ENCODE assay signal across 1 cellular context in genomic region chr19:19388568-19389555, GRCh38.
A peak's percentile ranks its signal among the peaks of the same experiment; 100 is the strongest.
TF ChIP-seq lines count a peak whose summit lies in the region.

No MANE protein-coding gene starts in this region.

TF ChIP-seq in HepG2, 621 proteins besides CTCF, POLR2A, EP300 and RAD21 (continued from another document):
- TF ChIP-seq CREM (IDR thresholded peaks at IDR 0.05) = 0 out of 2 replicates have a peak, but pooled peaks have one; percentile 8
- TF ChIP-seq CREM (CRISPR knock-in tag; IDR thresholded peaks at IDR 0.05) = no peak
- TF ChIP-seq HDAC1 (CRISPR knock-in tag; IDR thresholded peaks at IDR 0.05) = peak; percentile 16; the same call in 1 of the 2 replicates
- TF ChIP-seq GATAD2A (CRISPR knock-in tag; IDR thresholded peaks at IDR 0.05) = peak; percentile 56
- no peak for TF ChIP-seq ASH2L (IDR thresholded peaks at IDR 0.05; ENCODE audit: insufficient read length, low read depth, low read length)
- peak; percentile 52; the same call in 1 of the 2 replicates for TF ChIP-seq KAT8 (CRISPR knock-in tag; IDR thresholded peaks at IDR 0.05)
- no peak for TF ChIP-seq ZIK1 (CRISPR knock-in tag; IDR thresholded peaks at IDR 0.05; ENCODE audit: borderline replicate concordance, low read depth)
- TF ChIP-seq MIXL1 (CRISPR knock-in tag; IDR thresholded peaks at IDR 0.05) = 0 out of 2 replicates have a peak, but pooled peaks have one; percentile 28
- TF ChIP-seq, protein P1, sequence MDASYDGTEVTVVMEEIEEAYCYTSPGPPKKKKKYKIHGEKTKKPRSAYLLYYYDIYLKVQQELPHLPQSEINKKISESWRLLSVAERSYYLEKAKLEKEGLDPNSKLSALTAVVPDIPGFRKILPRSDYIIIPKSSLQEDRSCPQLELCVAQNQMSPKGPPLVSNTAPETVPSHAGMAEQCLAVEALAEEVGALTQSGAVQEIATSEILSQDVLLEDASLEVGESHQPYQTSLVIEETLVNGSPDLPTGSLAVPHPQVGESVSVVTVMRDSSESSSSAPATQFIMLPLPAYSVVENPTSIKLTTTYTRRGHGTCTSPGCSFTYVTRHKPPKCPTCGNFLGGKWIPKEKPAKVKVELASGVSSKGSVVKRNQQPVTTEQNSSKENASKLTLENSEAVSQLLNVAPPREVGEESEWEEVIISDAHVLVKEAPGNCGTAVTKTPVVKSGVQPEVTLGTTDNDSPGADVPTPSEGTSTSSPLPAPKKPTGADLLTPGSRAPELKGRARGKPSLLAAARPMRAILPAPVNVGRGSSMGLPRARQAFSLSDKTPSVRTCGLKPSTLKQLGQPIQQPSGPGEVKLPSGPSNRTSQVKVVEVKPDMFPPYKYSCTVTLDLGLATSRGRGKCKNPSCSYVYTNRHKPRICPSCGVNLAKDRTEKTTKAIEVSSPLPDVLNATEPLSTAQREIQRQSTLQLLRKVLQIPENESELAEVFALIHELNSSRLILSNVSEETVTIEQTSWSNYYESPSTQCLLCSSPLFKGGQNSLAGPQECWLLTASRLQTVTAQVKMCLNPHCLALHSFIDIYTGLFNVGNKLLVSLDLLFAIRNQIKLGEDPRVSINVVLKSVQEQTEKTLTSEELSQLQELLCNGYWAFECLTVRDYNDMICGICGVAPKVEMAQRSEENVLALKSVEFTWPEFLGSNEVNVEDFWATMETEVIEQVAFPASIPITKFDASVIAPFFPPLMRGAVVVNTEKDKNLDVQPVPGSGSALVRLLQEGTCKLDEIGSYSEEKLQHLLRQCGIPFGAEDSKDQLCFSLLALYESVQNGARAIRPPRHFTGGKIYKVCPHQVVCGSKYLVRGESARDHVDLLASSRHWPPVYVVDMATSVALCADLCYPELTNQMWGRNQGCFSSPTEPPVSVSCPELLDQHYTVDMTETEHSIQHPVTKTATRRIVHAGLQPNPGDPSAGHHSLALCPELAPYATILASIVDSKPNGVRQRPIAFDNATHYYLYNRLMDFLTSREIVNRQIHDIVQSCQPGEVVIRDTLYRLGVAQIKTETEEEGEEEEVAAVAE (CRISPR knock-in tag; IDR thresholded peaks at IDR 0.05; ENCODE audit: borderline replicate concordance) = 0 out of 2 replicates have a peak, but pooled peaks have one; percentile 22
- no peak for TF ChIP-seq HNRNPH1 (optimal IDR thresholded peaks at IDR 0.05; ENCODE audit: low read depth, low read length)
- TF ChIP-seq ESRRA (CRISPR knock-in tag; IDR thresholded peaks at IDR 0.05; ENCODE audit: low read depth) = no peak
- TF ChIP-seq, protein P2, sequence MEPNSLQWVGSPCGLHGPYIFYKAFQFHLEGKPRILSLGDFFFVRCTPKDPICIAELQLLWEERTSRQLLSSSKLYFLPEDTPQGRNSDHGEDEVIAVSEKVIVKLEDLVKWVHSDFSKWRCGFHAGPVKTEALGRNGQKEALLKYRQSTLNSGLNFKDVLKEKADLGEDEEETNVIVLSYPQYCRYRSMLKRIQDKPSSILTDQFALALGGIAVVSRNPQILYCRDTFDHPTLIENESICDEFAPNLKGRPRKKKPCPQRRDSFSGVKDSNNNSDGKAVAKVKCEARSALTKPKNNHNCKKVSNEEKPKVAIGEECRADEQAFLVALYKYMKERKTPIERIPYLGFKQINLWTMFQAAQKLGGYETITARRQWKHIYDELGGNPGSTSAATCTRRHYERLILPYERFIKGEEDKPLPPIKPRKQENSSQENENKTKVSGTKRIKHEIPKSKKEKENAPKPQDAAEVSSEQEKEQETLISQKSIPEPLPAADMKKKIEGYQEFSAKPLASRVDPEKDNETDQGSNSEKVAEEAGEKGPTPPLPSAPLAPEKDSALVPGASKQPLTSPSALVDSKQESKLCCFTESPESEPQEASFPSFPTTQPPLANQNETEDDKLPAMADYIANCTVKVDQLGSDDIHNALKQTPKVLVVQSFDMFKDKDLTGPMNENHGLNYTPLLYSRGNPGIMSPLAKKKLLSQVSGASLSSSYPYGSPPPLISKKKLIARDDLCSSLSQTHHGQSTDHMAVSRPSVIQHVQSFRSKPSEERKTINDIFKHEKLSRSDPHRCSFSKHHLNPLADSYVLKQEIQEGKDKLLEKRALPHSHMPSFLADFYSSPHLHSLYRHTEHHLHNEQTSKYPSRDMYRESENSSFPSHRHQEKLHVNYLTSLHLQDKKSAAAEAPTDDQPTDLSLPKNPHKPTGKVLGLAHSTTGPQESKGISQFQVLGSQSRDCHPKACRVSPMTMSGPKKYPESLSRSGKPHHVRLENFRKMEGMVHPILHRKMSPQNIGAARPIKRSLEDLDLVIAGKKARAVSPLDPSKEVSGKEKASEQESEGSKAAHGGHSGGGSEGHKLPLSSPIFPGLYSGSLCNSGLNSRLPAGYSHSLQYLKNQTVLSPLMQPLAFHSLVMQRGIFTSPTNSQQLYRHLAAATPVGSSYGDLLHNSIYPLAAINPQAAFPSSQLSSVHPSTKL (CRISPR knock-in tag; IDR thresholded peaks at IDR 0.05) = peak; percentile 13; the same call in 1 of the 2 replicates
- TF ChIP-seq GABPB1 (CRISPR knock-in tag; IDR thresholded peaks at IDR 0.05) = peak; percentile 23
- peak; percentile 44; the same call in 1 of the 2 replicates for TF ChIP-seq HNF4A (CRISPR knock-in tag; IDR thresholded peaks at IDR 0.05)
- TF ChIP-seq, protein P3, sequence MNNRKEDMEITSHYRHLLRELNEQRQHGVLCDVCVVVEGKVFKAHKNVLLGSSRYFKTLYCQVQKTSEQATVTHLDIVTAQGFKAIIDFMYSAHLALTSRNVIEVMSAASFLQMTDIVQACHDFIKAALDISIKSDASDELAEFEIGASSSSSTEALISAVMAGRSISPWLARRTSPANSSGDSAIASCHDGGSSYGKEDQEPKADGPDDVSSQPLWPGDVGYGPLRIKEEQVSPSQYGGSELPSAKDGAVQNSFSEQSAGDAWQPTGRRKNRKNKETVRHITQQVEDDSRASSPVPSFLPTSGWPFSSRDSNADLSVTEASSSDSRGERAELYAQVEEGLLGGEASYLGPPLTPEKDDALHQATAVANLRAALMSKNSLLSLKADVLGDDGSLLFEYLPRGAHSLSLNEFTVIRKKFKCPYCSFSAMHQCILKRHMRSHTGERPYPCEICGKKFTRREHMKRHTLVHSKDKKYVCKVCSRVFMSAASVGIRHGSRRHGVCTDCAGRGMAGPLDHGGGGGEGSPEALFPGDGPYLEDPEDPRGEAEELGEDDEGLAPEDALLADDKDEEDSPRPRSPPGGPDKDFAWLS (CRISPR knock-in tag; IDR thresholded peaks at IDR 0.05; ENCODE audit: borderline replicate concordance) = peak; percentile 28; the same call in 1 of the 2 replicates
- no peak for TF ChIP-seq SOX13 (IDR thresholded peaks at IDR 0.05)
- 0 out of 4 replicates have a peak, but pooled peaks of 1 of the 2 experiments have one; percentile 9 for TF ChIP-seq SOX13 (CRISPR knock-in tag; conservative IDR thresholded peaks at IDR 0.05 in 1 of 2, IDR thresholded peaks at IDR 0.05 in 1 of 2)
- TF ChIP-seq CREB1 (IDR thresholded peaks at IDR 0.05) = no peak
- TF ChIP-seq CREB1 (CRISPR knock-in tag; IDR thresholded peaks at IDR 0.05) = peak; percentile 31; the same call in 1 of the 2 replicates
